20 cellular contexts compared by ENCODE assay signal in the genomic region with DNA sequence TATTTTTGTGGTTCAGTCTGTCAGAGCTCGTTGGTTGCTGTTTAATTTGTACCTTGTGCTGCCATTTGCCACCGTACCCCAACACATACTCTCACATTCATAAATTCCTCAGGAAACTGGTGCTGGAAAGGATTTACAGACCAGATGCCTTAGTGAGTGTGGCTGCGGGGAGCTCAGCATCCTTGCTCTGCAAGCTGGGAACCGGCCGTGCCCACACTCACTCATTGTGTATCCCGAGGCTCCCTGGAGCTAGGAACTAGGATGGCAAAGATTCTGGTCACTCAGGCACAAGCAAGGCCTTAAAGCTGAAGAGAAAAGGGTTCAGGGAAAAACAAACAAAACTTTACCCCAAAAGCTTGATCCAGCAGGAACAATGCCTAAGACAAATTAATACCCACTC.
"Had no signal": no experiment of that assay in that cellular context is flagged by ENCODE, and none has a peak within 500 bp of the region (broad histone marks: within the 10 kb centered on the region; RNA-seq: fewer than 3 reads in every experiment).

No MANE protein-coding gene starts in this region.

- H3K4me1 ChIP-seq: gastrocnemius medialis, pancreas, right lobe of liver, suprapubic skin, vagina had no signal

- DNase-seq: cortex of kidney; effector CD4-positive, alpha-beta T cell; gastrocnemius medialis; mucosa of descending colon; naive thymus-derived CD4-positive, alpha-beta T cell; occipital lobe; pancreas; right lobe of liver; small intestine; stimulated activated CD4-positive, alpha-beta T cell treated with anti-CD3 and anti-CD28 coated beads, Interleukin-1b, Interleukin-23, amount 100 ng/mL, for 48 hours; stimulated activated CD4-positive, alpha-beta T cell treated with anti-CD3 and anti-CD28 coated beads, Interleukin-4, amount 100 ng/mL, for 1 hour; stimulated activated naive CD4-positive, alpha-beta T cell; stimulated activated naive CD8-positive, alpha-beta T cell treated with anti-CD3 and anti-CD28 coated beads, Interleukin-15, amount 100 ng/mL, for 72 hours; thyroid gland; trophoblast cell had no signal

- H3K4me3 ChIP-seq: gastrocnemius medialis, lung, mucosa of descending colon, pancreas, right lobe of liver, suprapubic skin, thyroid gland, vagina had no signal

- ATAC-seq: esophagus mucosa; gastrocnemius medialis; mucosa of descending colon; naive thymus-derived CD4-positive, alpha-beta T cell; pancreas; right lobe of liver had no signal

- H3K27me3 ChIP-seq: gastrocnemius medialis, right lobe of liver, suprapubic skin, thyroid gland, vagina had no signal

- H3K36me3 ChIP-seq: gastrocnemius medialis, pancreas, right lobe of liver, suprapubic skin, thyroid gland, vagina had no signal

- H3K27ac ChIP-seq: epithelial cell of prostate, gastrocnemius medialis, pancreas, right lobe of liver, suprapubic skin, thyroid gland, vagina had no signal

- H3K9me3 ChIP-seq: gastrocnemius medialis, mucosa of descending colon, pancreas, right lobe of liver, suprapubic skin, thyroid gland, vagina had no signal
